ENCODE assay signal across 2 cellular contexts in the genomic region with DNA sequence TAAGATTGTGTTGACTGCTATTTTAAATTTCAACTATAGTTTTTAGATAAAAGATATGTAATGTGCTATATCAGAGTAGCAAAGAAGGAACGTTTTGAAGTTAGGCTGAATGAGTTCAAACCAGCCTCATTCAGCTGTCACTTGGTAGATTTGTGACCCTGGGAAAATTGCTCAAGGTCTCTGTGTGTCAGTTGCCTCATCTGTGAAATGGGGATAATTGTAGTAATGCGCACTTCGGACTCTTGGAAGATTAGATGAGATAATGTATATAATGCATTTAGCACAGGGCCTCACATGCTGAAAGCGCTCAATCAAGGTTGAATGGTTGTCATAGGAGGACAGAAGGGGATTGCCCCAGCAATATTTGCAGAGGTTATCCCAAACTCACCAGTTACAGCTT.
TF ChIP-seq lines count a peak whose summit lies in the region.

No MANE protein-coding gene starts in this region.

TF ChIP-seq in HCT116, 20 proteins besides CTCF, POLR2A, EP300 and RAD21 (continued from another document):
- TF ChIP-seq YY1 (IDR thresholded peaks at IDR 0.05; ENCODE audit: extremely low read depth, insufficient replicate concordance, low read depth, low read length): no peak
- no peak for TF ChIP-seq ZNF274 (IDR thresholded peaks at IDR 0.05; ENCODE audit: low read depth, low read length)
- TF ChIP-seq EGR1 (IDR thresholded peaks at IDR 0.05; ENCODE audit: low read depth): no peak
- no peak for TF ChIP-seq ZFX (IDR thresholded peaks at IDR 0.05)
- no peak for TF ChIP-seq SRF (IDR thresholded peaks at IDR 0.05; ENCODE audit: low read depth)
- no peak for TF ChIP-seq JUND (IDR thresholded peaks at IDR 0.05)
- TF ChIP-seq FOSL1 (IDR thresholded peaks at IDR 0.05; ENCODE audit: low read depth): no peak
- TF ChIP-seq, protein P1, sequence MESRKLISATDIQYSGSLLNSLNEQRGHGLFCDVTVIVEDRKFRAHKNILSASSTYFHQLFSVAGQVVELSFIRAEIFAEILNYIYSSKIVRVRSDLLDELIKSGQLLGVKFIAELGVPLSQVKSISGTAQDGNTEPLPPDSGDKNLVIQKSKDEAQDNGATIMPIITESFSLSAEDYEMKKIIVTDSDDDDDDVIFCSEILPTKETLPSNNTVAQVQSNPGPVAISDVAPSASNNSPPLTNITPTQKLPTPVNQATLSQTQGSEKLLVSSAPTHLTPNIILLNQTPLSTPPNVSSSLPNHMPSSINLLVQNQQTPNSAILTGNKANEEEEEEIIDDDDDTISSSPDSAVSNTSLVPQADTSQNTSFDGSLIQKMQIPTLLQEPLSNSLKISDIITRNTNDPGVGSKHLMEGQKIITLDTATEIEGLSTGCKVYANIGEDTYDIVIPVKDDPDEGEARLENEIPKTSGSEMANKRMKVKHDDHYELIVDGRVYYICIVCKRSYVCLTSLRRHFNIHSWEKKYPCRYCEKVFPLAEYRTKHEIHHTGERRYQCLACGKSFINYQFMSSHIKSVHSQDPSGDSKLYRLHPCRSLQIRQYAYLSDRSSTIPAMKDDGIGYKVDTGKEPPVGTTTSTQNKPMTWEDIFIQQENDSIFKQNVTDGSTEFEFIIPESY (IDR thresholded peaks at IDR 0.05; ENCODE audit: extremely low read depth, insufficient replicate concordance, low read length): no peak
- TF ChIP-seq SP1 (IDR thresholded peaks at IDR 0.05; ENCODE audit: low read depth): no peak
- TF ChIP-seq SIN3A (IDR thresholded peaks at IDR 0.05; ENCODE audit: low read depth): no peak
- TF ChIP-seq, protein P2, sequence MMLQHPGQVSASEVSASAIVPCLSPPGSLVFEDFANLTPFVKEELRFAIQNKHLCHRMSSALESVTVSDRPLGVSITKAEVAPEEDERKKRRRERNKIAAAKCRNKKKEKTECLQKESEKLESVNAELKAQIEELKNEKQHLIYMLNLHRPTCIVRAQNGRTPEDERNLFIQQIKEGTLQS (IDR thresholded peaks at IDR 0.05): no peak
- TF ChIP-seq CEBPB (IDR thresholded peaks at IDR 0.05; ENCODE audit: low read depth): no peak
- TF ChIP-seq TCF7L2 (IDR thresholded peaks at IDR 0.05; ENCODE audit: borderline replicate concordance, extremely low read depth, insufficient read depth, insufficient read length): no peak
- TF ChIP-seq EZH2 (IDR thresholded peaks at IDR 0.05): no peak
- TF ChIP-seq, protein P3, sequence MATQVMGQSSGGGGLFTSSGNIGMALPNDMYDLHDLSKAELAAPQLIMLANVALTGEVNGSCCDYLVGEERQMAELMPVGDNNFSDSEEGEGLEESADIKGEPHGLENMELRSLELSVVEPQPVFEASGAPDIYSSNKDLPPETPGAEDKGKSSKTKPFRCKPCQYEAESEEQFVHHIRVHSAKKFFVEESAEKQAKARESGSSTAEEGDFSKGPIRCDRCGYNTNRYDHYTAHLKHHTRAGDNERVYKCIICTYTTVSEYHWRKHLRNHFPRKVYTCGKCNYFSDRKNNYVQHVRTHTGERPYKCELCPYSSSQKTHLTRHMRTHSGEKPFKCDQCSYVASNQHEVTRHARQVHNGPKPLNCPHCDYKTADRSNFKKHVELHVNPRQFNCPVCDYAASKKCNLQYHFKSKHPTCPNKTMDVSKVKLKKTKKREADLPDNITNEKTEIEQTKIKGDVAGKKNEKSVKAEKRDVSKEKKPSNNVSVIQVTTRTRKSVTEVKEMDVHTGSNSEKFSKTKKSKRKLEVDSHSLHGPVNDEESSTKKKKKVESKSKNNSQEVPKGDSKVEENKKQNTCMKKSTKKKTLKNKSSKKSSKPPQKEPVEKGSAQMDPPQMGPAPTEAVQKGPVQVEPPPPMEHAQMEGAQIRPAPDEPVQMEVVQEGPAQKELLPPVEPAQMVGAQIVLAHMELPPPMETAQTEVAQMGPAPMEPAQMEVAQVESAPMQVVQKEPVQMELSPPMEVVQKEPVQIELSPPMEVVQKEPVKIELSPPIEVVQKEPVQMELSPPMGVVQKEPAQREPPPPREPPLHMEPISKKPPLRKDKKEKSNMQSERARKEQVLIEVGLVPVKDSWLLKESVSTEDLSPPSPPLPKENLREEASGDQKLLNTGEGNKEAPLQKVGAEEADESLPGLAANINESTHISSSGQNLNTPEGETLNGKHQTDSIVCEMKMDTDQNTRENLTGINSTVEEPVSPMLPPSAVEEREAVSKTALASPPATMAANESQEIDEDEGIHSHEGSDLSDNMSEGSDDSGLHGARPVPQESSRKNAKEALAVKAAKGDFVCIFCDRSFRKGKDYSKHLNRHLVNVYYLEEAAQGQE (IDR thresholded peaks at IDR 0.05; ENCODE audit: low read depth): no peak
- TF ChIP-seq CBX3 (IDR thresholded peaks at IDR 0.05; ENCODE audit: low read depth): no peak

TF ChIP-seq in neural cell, 6 proteins besides CTCF, POLR2A, EP300 and RAD21:
- TF ChIP-seq, protein P3 (IDR thresholded peaks at IDR 0.05; ENCODE audit: borderline replicate concordance): no peak
- TF ChIP-seq MXI1 (conservative IDR thresholded peaks at IDR 0.05; ENCODE audit: poor library complexity, severe bottlenecking) (no peak), EZH2 (IDR thresholded peaks at IDR 0.05; ENCODE audit: borderline replicate concordance, insufficient read depth, low read length, poor library complexity, severe bottlenecking) (no peak), SMC3 (conservative IDR thresholded peaks at IDR 0.05; ENCODE audit: poor library complexity) (no peak), TAF1 (IDR thresholded peaks at IDR 0.05; ENCODE audit: low read depth) (no peak), POLR2AphosphoS5 (IDR thresholded peaks at IDR 0.05) (no peak)
